ENCODE assay signal across 9 cellular contexts in the genomic region with DNA sequence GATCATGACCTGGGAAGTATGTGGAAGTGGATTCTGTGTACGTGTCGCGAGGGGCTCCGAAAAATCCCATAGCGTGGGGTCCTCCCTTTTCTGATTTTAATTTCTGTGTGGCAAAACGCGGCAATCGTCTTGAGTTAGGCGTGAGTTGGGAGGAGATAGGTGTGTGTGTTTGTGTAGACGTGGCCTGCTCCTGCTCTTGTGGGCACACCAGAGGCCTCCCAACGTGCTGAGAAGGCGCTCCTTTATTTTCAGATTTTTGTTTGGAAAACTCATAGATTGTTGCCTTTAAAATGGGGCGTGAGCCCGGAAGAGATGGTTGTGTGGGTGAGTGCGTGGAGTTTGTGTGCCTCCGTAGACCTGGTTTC. TPM values are rescaled to one million over a fixed set of nuclear protein-coding genes. Genes with fewer than 3 reads are reported as not detected.
A peak's percentile ranks its signal among the peaks of the same experiment; 100 is the strongest.
DNase-seq lines count a peak whose midpoint lies in the region; ATAC-seq lines count a peak whose summit lies in the region.
"Had no signal": no experiment of that assay in that cellular context is flagged by ENCODE, and none has a peak within 500 bp of the region (broad histone marks: within the 10 kb centered on the region; RNA-seq: fewer than 3 reads in every experiment).

No MANE protein-coding gene starts in this region.

- peak overlapping the region; percentile 97 for H3K14ac ChIP-seq in neuronal stem cell (ENCODE audit: low read length)

- no peak overlapping the region for H4K8ac ChIP-seq in neuronal stem cell (ENCODE audit: low read depth, low read length)

- no peak overlapping the region for H4K91ac ChIP-seq in neuronal stem cell (ENCODE audit: low read depth, low read length, poor library complexity)

- H3K27ac ChIP-seq in SK-N-MC (no peak overlapping the region), iPS DF 6.9 (ENCODE audit: low read length) (no peak overlapping the region), neuronal stem cell (replicated peaks; ENCODE audit: low read length) (peak overlapping the region; percentile 100)
- H3K27ac ChIP-seq: ovary had no signal

- H3K9ac ChIP-seq in ES-I3 (ENCODE audit: low read depth, low read length) (peak overlapping the region; percentile 99), SK-N-MC (ENCODE audit: insufficient read length) (no peak overlapping the region), neuronal stem cell (ENCODE audit: low read depth, low read length, poor library complexity) (peak overlapping the region; percentile 100)

- no peak overlapping the region for H3K4ac ChIP-seq in neuronal stem cell (ENCODE audit: low read length)

- H3K4me2 ChIP-seq in neuronal stem cell (ENCODE audit: insufficient read depth, low read length, poor library complexity, severe bottlenecking) = peak overlapping the region; percentile 72

- no peak overlapping the region for H2AFZ ChIP-seq in neuronal stem cell (ENCODE audit: low read length)

- ATAC-seq in GM18861 (IDR thresholded peaks at IDR 0.05; ENCODE audit: unreplicated experiment) = no peak
- ATAC-seq in HG02870 (IDR thresholded peaks at IDR 0.05; ENCODE audit: unreplicated experiment) = no peak

- peaks cover 24% of the 10 kb centered on the region for H3K36me3 ChIP-seq in ES-I3 (ENCODE audit: insufficient read depth, low read length)
- H3K36me3 ChIP-seq in SK-N-MC (ENCODE audit: insufficient read depth, low read length) = peaks cover 17% of the 10 kb centered on the region
- H3K36me3 ChIP-seq in iPS DF 6.9 (ENCODE audit: control insufficient read depth, insufficient read depth, low read length) = peaks cover 30% of the 10 kb centered on the region
- peaks cover 14 to 54% of the 10 kb centered on the region in 2 donors for H3K36me3 ChIP-seq in neuronal stem cell (replicated peaks in 1 of 2; ENCODE audit: control insufficient read depth in 2 of 2, insufficient read depth in 2 of 2, low read length in 2 of 2)
- H3K36me3 ChIP-seq: ovary had no signal

- no peak overlapping the region for H2BK12ac ChIP-seq in neuronal stem cell (ENCODE audit: low read length)

- H3K23ac ChIP-seq in neuronal stem cell (ENCODE audit: low read depth, low read length, poor library complexity) = peak overlapping the region; percentile 96

- peak overlapping the region; percentile 95 for H3K18ac ChIP-seq in neuronal stem cell (ENCODE audit: low read length)

- H3K79me1 ChIP-seq in neuronal stem cell (ENCODE audit: low read depth, low read length) = peaks cover 7% of the 10 kb centered on the region

- H3K4me1 ChIP-seq in ES-I3 (ENCODE audit: insufficient read depth, low read length) (peaks cover 22% of the 10 kb centered on the region), iPS DF 6.9 (ENCODE audit: control insufficient read depth, insufficient read depth, low read length) (peaks cover 2% of the 10 kb centered on the region; the same call in 1 of the 2 replicates), neuronal stem cell (ENCODE audit: control insufficient read depth in 2 of 2, insufficient read depth in 1 of 2, low read depth in 1 of 2, low read length in 2 of 2) (peaks cover 16 to 32% of the 10 kb centered on the region in 2 donors)

- DNase-seq in SK-N-MC (ENCODE audit: low read depth, low spot score) (no peak), iPS DF 6.9 (ENCODE audit: low read depth, low spot score) (no peak), neuronal stem cell (ENCODE audit: low spot score) (no peak), NCI-H226 (no peak)
- DNase-seq: DMS153, ovary had no signal

- no peak overlapping the region for H2BK120ac ChIP-seq in neuronal stem cell (ENCODE audit: low read depth, low read length)

- H3K9me3 ChIP-seq in ES-I3 (ENCODE audit: control insufficient read depth, insufficient read depth, low read length) (no peaks in the 10 kb centered on the region), SK-N-MC (ENCODE audit: low read depth, low read length) (no peaks in the 10 kb centered on the region), iPS DF 6.9 (ENCODE audit: control insufficient read depth, insufficient read depth, low read length) (no peaks in the 10 kb centered on the region), neuronal stem cell (replicated peaks in 1 of 2; ENCODE audit: control insufficient read depth in 2 of 2, insufficient read depth in 1 of 2, low read depth in 1 of 2, low read length in 2 of 2) (peaks cover 0 to 2% of the 10 kb centered on the region in 2 donors)
- H3K9me3 ChIP-seq: ovary had no signal

- no peaks in the 10 kb centered on the region for H3K27me3 ChIP-seq in iPS DF 6.9 (ENCODE audit: control insufficient read depth, insufficient read depth, low read length)
- H3K27me3 ChIP-seq in neuronal stem cell (ENCODE audit: control insufficient read depth in 3 of 3, insufficient read depth in 3 of 3, low read depth in 1 of 3, low read length in 3 of 3) = no peaks in the 10 kb centered on the region
- H3K27me3 ChIP-seq: ovary had no signal

- no CpG with 5 or more reads among the region's 16 CpGs for WGBS in iPS DF 6.9 (ENCODE audit: insufficient coverage, insufficient read length)
- WGBS in neuronal stem cell (ENCODE audit: extremely low coverage in 2 of 2, insufficient read length in 2 of 2, insufficient replicate concordance in 1 of 2), 2 donors = no CpG with 5 or more reads among the region's 16 CpGs

- H2BK15ac ChIP-seq in neuronal stem cell (ENCODE audit: low read length) = no peak overlapping the region

- H3K4me3 ChIP-seq in SK-N-MC (peak overlapping the region; percentile 33), iPS DF 6.9 (ENCODE audit: low read length) (peak overlapping the region; percentile 99), neuronal stem cell (ENCODE audit: low read length in 2 of 2) (peak overlapping the region; percentile 94 to 100)
- H3K4me3 ChIP-seq: ovary had no signal

- peak overlapping the region; percentile 99 for H2BK5ac ChIP-seq in neuronal stem cell (ENCODE audit: low read length)

- peak overlapping the region; percentile 37 for H2AK5ac ChIP-seq in neuronal stem cell (ENCODE audit: low read depth, low read length)

RNA-seq across cellular contexts. Expression of a gene that starts 1.3 kb away (rescaled TPM):
- 53.8 TPM for polyA plus RNA-seq in neuronal stem cell (2013, experiment 1 of 2)
- 57.6 TPM for polyA plus RNA-seq in neuronal stem cell (2013, experiment 2 of 2)

Comparison
In these comparisons a context has a peak if more than half of its experiments do, and no peak if none do; other contexts are left out.
1. H3K4me3 ChIP-seq: peak in every context shown above with its lines; median percentile 99 in iPS DF 6.9; 97 in neuronal stem cell; 33 in SK-N-MC.